In genomic region chr7:44477063-44477830, GRCh38 we compare ENCODE assay signal across 8 cellular contexts. TPM values are rescaled to one million over a fixed set of nuclear protein-coding genes. Genes with fewer than 3 reads are reported as not detected.
DNase-seq lines count a peak whose midpoint lies in the region; ATAC-seq and TF ChIP-seq lines count a peak whose summit lies in the region.

No MANE protein-coding gene starts in this region.

- H3K9me3 Mint-ChIP-seq in brain: peaks cover 0 to 2% (median 0%) of the 10 kb centered on the region in 5 experiments

- no peak overlapping the region for H3K4me3 ChIP-seq in iPS DF 6.9 (ENCODE audit: low read length)

- H3K36me3 Mint-ChIP-seq in brain: peaks cover 57% of the 10 kb centered on the region

- H3K4me3 Mint-ChIP-seq in brain: peak overlapping the region in 1 of 5 experiments; percentile 45

- no peak overlapping the region for H3K27ac ChIP-seq in iPS DF 6.9 (ENCODE audit: low read length)

- WGBS in iPS DF 6.9 (ENCODE audit: insufficient coverage, insufficient read length): no CpG with 5 or more reads among the region's 6 CpGs

- H3K27me3 Mint-ChIP-seq in brain: no peaks in the 10 kb centered on the region

- DNase-seq in NCI-H2029 (lab: John Stamatoyannopoulos, UW) (peak; percentile 80), UCSD-AML1 (lab: John Stamatoyannopoulos, UW; ENCODE audit: unreplicated experiment) (peak; percentile 31), iPS DF 6.9 (ENCODE audit: low read depth, low spot score) (peak; percentile 71), KG1 (lab: John Stamatoyannopoulos, UW) (no peak)
- peak; percentile 33 to 53 (median 36) for DNase-seq in stimulated activated CD4-positive, alpha-beta T cell treated with anti-CD3 and anti-CD28 coated beads, Interleukin-12 subunit alpha, Interleukin-12 subunit beta, amount 100 ng/mL, for 48 hours (ENCODE audit: low read depth in 2 of 3, low spot score in 1 of 3)

- H3K27ac Mint-ChIP-seq in brain: peak overlapping the region in 4 of 5 experiments; percentile 63 to 84 (median 76)

- TF ChIP-seq CTCF in GM12872 (IDR thresholded peaks at IDR 0.05; ENCODE audit: insufficient read depth, low read depth, low read length) (peak; percentile 99), brain (conservative IDR thresholded peaks at IDR 0.05) (peak; percentile 90 to 94)

- H3K4me1 Mint-ChIP-seq in brain: peaks cover 25% of the 10 kb centered on the region

- H3K27me3 ChIP-seq in iPS DF 6.9 (ENCODE audit: control insufficient read depth, insufficient read depth, low read length): no peaks in the 10 kb centered on the region

- no peaks in the 10 kb centered on the region; the same call in 1 of the 2 replicates for H3K36me3 ChIP-seq in iPS DF 6.9 (ENCODE audit: control insufficient read depth, insufficient read depth, low read length)

- H3K9me3 ChIP-seq in iPS DF 6.9 (ENCODE audit: control insufficient read depth, insufficient read depth, low read length): no peaks in the 10 kb centered on the region

- no peaks in the 10 kb centered on the region for H3K4me1 ChIP-seq in iPS DF 6.9 (ENCODE audit: control insufficient read depth, insufficient read depth, low read length)

- peak; percentile 53 for ATAC-seq in HG02623 (IDR thresholded peaks at IDR 0.05; ENCODE audit: unreplicated experiment)

RNA-seq across cellular contexts. Expression of gene NUDCD3, which starts 13.2 kb away (rescaled TPM):
- 191 TPM for polyA plus RNA-seq in brain (ENCODE audit: insufficient read depth, low read depth, low replicate concordance)
